In the genomic region with DNA sequence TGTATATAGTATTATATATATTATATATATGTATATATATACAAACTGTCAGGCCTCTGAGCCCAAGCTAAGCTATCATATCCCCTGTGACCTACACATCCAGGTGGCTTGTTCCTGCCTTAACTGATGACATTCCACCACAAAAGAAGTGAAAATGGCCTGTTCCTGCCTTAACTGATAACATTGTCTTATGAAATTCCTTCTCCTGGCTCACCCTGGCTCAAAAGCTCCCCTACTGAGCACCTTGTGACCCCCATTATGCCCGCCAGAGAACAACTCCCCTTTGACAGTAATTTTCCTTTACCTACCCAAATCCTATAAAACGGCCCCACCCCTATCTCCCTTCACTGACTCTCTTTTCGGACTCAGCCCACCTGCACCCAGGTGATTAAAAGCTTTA, we compare ENCODE assay signal across 4 cellular contexts. TPM values are rescaled to one million over a fixed set of nuclear protein-coding genes. Genes with fewer than 3 reads are reported as not detected.
"Had no signal": no experiment of that assay in that cellular context is flagged by ENCODE, and none has a peak within 500 bp of the region (broad histone marks: within the 10 kb centered on the region; RNA-seq: fewer than 3 reads in every experiment).

No MANE protein-coding gene starts in this region.

RNA-seq across cellular contexts. Expression of gene A2ML1, which starts 17.6 kb away (rescaled TPM):
- total RNA-seq: H4, HepG2, HT-29 had no signal
- polyA plus RNA-seq: HepG2, IgD-negative memory B cell had no signal
